In the genomic region with DNA sequence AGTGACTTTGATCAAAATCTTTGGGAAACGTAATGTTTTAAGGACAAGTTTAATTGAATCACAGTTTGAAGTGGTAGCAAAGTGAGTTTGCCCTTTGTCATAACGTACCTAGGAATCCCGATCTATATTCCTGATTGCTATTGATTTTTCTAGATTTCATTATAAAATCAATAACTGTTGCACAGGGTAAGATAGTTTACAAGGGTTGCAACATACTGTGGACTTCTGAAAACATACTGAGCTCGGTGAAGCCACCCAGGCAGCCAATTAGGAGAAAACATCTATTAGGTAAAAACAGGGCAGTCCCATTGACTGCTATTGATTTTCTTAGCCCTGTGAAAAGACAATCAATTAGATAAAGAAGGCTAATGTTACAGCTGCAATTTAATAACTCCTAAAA, we compare ENCODE assay signal across 17 cellular contexts.
DNase-seq lines count a peak whose midpoint lies in the region; ATAC-seq lines count a peak whose summit lies in the region.
"Had no signal": no experiment of that assay in that cellular context is flagged by ENCODE, and none has a peak within 500 bp of the region (broad histone marks: within the 10 kb centered on the region; RNA-seq: fewer than 3 reads in every experiment).

No MANE protein-coding gene starts in this region.

- H3K4me1 Mint-ChIP-seq in activated T-cell treated with anti-CD3 and anti-CD28 coated beads, Interleukin-2, amount 50 U/mL, for 72 hours (ENCODE audit: low read depth): no peaks in the 10 kb centered on the region

- no peaks in the 10 kb centered on the region for H3K36me3 Mint-ChIP-seq in activated T-cell treated with anti-CD3 and anti-CD28 coated beads, Interleukin-2, amount 50 U/mL, for 72 hours (ENCODE audit: insufficient read depth in 2 of 2)

- no peak overlapping the region for H3K4me3 Mint-ChIP-seq in activated T-cell treated with anti-CD3 and anti-CD28 coated beads, Interleukin-2, amount 50 U/mL, for 72 hours

- ATAC-seq in HG02763 (IDR thresholded peaks at IDR 0.05; ENCODE audit: unreplicated experiment) (no peak), HG03039 (IDR thresholded peaks at IDR 0.05; ENCODE audit: unreplicated experiment) (no peak)
- ATAC-seq in activated T-cell treated with anti-CD3 and anti-CD28 coated beads, Interleukin-2, amount 50 U/mL, for 72 hours (replicated peaks in 1 of 2): no peak
- ATAC-seq: A549, Panc1 had no signal

- H3K9me3 ChIP-seq in HUES48 (ENCODE audit: control insufficient read depth, insufficient read depth, low read length): no peaks in the 10 kb centered on the region
- H3K9me3 ChIP-seq in endocrine pancreas (ENCODE audit: control insufficient read depth, low read length): no peaks in the 10 kb centered on the region
- H3K9me3 ChIP-seq: A549, BE2C, SK-N-SH had no signal

- no peaks in the 10 kb centered on the region for H3K27me3 ChIP-seq in HUES48 (ENCODE audit: control insufficient read depth, insufficient read depth, low read length)
- no peaks in the 10 kb centered on the region for H3K27me3 ChIP-seq in endocrine pancreas (ENCODE audit: control insufficient read depth, insufficient read depth, low read length)
- H3K27me3 ChIP-seq: BE2C had no signal

- no peak overlapping the region for H3K9ac ChIP-seq in HUES48 (ENCODE audit: low read depth, low read length)
- no peak overlapping the region for H3K9ac ChIP-seq in endocrine pancreas (ENCODE audit: control insufficient read depth, insufficient read depth, low read length)
- H3K9ac ChIP-seq: GM23248, SK-N-SH had no signal

- H3K9me3 Mint-ChIP-seq in activated T-cell treated with anti-CD3 and anti-CD28 coated beads, Interleukin-2, amount 50 U/mL, for 72 hours: peaks cover 0 to 3% of the 10 kb centered on the region in 2 donors

- H3K36me3 ChIP-seq in HUES48 (ENCODE audit: control insufficient read depth, insufficient read depth, low read length): no peaks in the 10 kb centered on the region
- no peaks in the 10 kb centered on the region for H3K36me3 ChIP-seq in endocrine pancreas (ENCODE audit: control insufficient read depth, insufficient read depth, low read length)
- H3K36me3 ChIP-seq: BE2C had no signal

- DNase-seq in COR-L47 (lab: John Stamatoyannopoulos, UW) (peak; percentile 64), NCI-H128 (lab: John Stamatoyannopoulos, UW; ENCODE audit: unreplicated experiment) (peak; percentile 73), SW480 (ENCODE audit: low spot score) (no peak)
- DNase-seq in activated T-cell treated with anti-CD3 and anti-CD28 coated beads, Interleukin-2, amount 50 U/mL, for 72 hours: no peak
- DNase-seq: BE2C, GM23248, HCEC 1CT, Karpas-422, SIG-M5, SK-N-SH had no signal

- no peaks in the 10 kb centered on the region for H3K27me3 Mint-ChIP-seq in activated T-cell treated with anti-CD3 and anti-CD28 coated beads, Interleukin-2, amount 50 U/mL, for 72 hours (ENCODE audit: low read depth)

- no peak overlapping the region for H3K27ac Mint-ChIP-seq in activated T-cell treated with anti-CD3 and anti-CD28 coated beads, Interleukin-2, amount 50 U/mL, for 72 hours

- peak overlapping the region; percentile 11 for H3K27ac ChIP-seq in HUES48 (ENCODE audit: low read depth, low read length)
- H3K27ac ChIP-seq: A549, GM23248, HL-60 had no signal

- no peak overlapping the region for H3K4me3 ChIP-seq in HUES48 (ENCODE audit: low read depth, low read length)
- H3K4me3 ChIP-seq in endocrine pancreas (ENCODE audit: control insufficient read depth, insufficient read depth, low read length): peak overlapping the region; percentile 53
- H3K4me3 ChIP-seq: A549, GM23248 had no signal

- H3K4me1 ChIP-seq in HUES48 (ENCODE audit: control insufficient read depth, insufficient read depth, low read length): peaks cover 22% of the 10 kb centered on the region
- peaks cover 15% of the 10 kb centered on the region for H3K4me1 ChIP-seq in endocrine pancreas (ENCODE audit: control insufficient read depth, insufficient read depth, low read length)
- H3K4me1 ChIP-seq: A549, BE2C had no signal

Comparison
In these comparisons a context has a peak if more than half of its experiments do, and no peak if none do; other contexts are left out.
1. DNase-seq: peak in COR-L47 (single experiment) and NCI-H128 (single experiment); none in activated T-cell treated with anti-CD3 and anti-CD28 coated beads, Interleukin-2, amount 50 U/mL, for 72 hours (0 of 2) and SW480 (single experiment).